8 cellular contexts compared by ENCODE assay signal in genomic region chr2:72745679-72746368, GRCh38.
DNase-seq lines count a peak whose midpoint lies in the region; ATAC-seq, FAIRE-seq and TF ChIP-seq lines count a peak whose summit lies in the region.

No MANE protein-coding gene starts in this region.

- H3K4me1 Mint-ChIP-seq in WTC11: peaks cover 9% of the 10 kb centered on the region

- WGBS in A549 (ENCODE audit: missing lambda C conversion rate): 17% methylated on average over 2 of the region's 2 CpGs

- H3K4me3 Mint-ChIP-seq in WTC11: no peak overlapping the region

- peak; percentile 99 for FAIRE-seq in A549 (lab: Jason Lieb, UNC)

- no peak overlapping the region for H3K27ac Mint-ChIP-seq in WTC11

- intact Hi-C loops in left ventricle myocardium superior (cut with micrococcal nuclease): no loop called here

- no peaks in the 10 kb centered on the region for H3K9me3 ChIP-seq in A549

- CTCF ChIA-PET in A549 (lab: Yijun Ruan, JAX): interaction anchor here (0.6 to 7.0 kb wide), 53 partner anchors 8 to 1523 kb away, joined by 3 to 81 read pairs (median 3); partner anchors contain the start of genes CYP26B1 and SPR
- CTCF ChIA-PET in WTC11 (lab: Charles Lee): interaction anchor here (0.6 to 2.1 kb wide), 9 partner anchors 16 to 944 kb away, joined by 3 to 5 read pairs (median 4); partner anchors contain the start of gene SPR

- peak overlapping the region; percentile 46 to 58; a peak in 4 of 6 replicates for H3K27ac ChIP-seq in A549

- TF ChIP-seq CTCF in A549 (IDR thresholded peaks at IDR 0.05) (peak; percentile 98), GM12874 (IDR thresholded peaks at IDR 0.05; ENCODE audit: insufficient read depth, low read depth, low read length) (peak; percentile 21; the same call in 1 of the 2 replicates), WTC11 (IDR thresholded peaks at IDR 0.05) (peak; percentile 46)

- no peaks in the 10 kb centered on the region for H3K27me3 Mint-ChIP-seq in WTC11 (ENCODE audit: low read depth)

- H3K4me2 ChIP-seq in A549: peak overlapping the region; percentile 36; the same call in 2 of the 3 replicates

- H3K36me3 Mint-ChIP-seq in WTC11: peaks cover 3% of the 10 kb centered on the region; the same call in 1 of the 2 replicates

- H3K9me3 Mint-ChIP-seq in WTC11: no peaks in the 10 kb centered on the region

- ATAC-seq in A549 (peak; percentile 66 to 80; a peak in 4 of 6 replicates), WTC11 (peak; percentile 43), left ventricle myocardium superior (peak; percentile 56), GM19452 (IDR thresholded peaks at IDR 0.05; ENCODE audit: unreplicated experiment) (no peak)

- TF ChIP-seq POLR2A in A549 (IDR thresholded peaks at IDR 0.05; ENCODE audit: low read length): no peak

- DNase-seq in A549 (ENCODE audit: low read depth in 1 of 2, low spot score in 1 of 2) (peak; percentile 40 to 87), NCI-H2107 (lab: John Stamatoyannopoulos, UW) (peak; percentile 27), WTC11 (ENCODE audit: low spot score) (no peak), left ventricle myocardium superior (no peak), smooth muscle cell of the brain vasculature (ENCODE audit: low read depth, low spot score) (peak; percentile 41), NCI-H1048 (lab: John Stamatoyannopoulos, UW) (no peak)

- POLR2A ChIA-PET in A549 (lab: Yijun Ruan, JAX) (interaction anchor here (0.6 kb wide), 2 partner anchors 15 to 869 kb away, joined by 4 to 5 read pairs; no protein-coding TSS in a partner anchor), WTC11 (lab: Charles Lee) (no interaction called here)

- peak; percentile 98 for TF ChIP-seq RAD21 in A549 (conservative IDR thresholded peaks at IDR 0.05 in 1 of 2, IDR thresholded peaks at IDR 0.05 in 1 of 2)

- no peak for TF ChIP-seq EP300 in A549 (IDR thresholded peaks at IDR 0.05)

- H3K4me1 ChIP-seq in A549: peaks cover 39% of the 10 kb centered on the region

- H3K4me3 ChIP-seq in A549: no peak overlapping the region

TF ChIP-seq in A549, 52 proteins besides CTCF, POLR2A, EP300 and RAD21:
- TF ChIP-seq SMC3 (IDR thresholded peaks at IDR 0.05) (peak; percentile 94), FOSB (CRISPR knock-in tag; IDR thresholded peaks at IDR 0.05) (no peak), MAFK (IDR thresholded peaks at IDR 0.05; ENCODE audit: partially characterized antibody) (peak; percentile 78), GATA3 (IDR thresholded peaks at IDR 0.05; ENCODE audit: borderline replicate concordance) (0 out of 2 replicates have a peak, but pooled peaks have one; percentile 11)

TF ChIP-seq in WTC11, 78 proteins besides CTCF, POLR2A, EP300 and RAD21:
- TF ChIP-seq, protein P1, sequence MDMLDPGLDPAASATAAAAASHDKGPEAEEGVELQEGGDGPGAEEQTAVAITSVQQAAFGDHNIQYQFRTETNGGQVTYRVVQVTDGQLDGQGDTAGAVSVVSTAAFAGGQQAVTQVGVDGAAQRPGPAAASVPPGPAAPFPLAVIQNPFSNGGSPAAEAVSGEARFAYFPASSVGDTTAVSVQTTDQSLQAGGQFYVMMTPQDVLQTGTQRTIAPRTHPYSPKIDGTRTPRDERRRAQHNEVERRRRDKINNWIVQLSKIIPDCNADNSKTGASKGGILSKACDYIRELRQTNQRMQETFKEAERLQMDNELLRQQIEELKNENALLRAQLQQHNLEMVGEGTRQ (CRISPR knock-in tag; IDR thresholded peaks at IDR 0.05): no peak
- TF ChIP-seq ELF4 (CRISPR knock-in tag; IDR thresholded peaks at IDR 0.05; ENCODE audit: low read depth) (no peak), CREB1 (CRISPR knock-in tag; IDR thresholded peaks at IDR 0.05) (no peak), NR1H2 (CRISPR knock-in tag; IDR thresholded peaks at IDR 0.05) (no peak), IRF1 (CRISPR knock-in tag; IDR thresholded peaks at IDR 0.05) (no peak), MYBL2 (CRISPR knock-in tag; IDR thresholded peaks at IDR 0.05) (no peak), ERG (CRISPR knock-in tag; IDR thresholded peaks at IDR 0.05) (no peak), PREB (CRISPR knock-in tag; IDR thresholded peaks at IDR 0.05; ENCODE audit: borderline replicate concordance) (no peak), JUN (CRISPR knock-in tag; IDR thresholded peaks at IDR 0.05) (no peak), NFATC4 (CRISPR knock-in tag; IDR thresholded peaks at IDR 0.05) (no peak), ZNF425 (CRISPR knock-in tag; conservative IDR thresholded peaks at IDR 0.05) (no peak)
- TF ChIP-seq, protein P2, sequence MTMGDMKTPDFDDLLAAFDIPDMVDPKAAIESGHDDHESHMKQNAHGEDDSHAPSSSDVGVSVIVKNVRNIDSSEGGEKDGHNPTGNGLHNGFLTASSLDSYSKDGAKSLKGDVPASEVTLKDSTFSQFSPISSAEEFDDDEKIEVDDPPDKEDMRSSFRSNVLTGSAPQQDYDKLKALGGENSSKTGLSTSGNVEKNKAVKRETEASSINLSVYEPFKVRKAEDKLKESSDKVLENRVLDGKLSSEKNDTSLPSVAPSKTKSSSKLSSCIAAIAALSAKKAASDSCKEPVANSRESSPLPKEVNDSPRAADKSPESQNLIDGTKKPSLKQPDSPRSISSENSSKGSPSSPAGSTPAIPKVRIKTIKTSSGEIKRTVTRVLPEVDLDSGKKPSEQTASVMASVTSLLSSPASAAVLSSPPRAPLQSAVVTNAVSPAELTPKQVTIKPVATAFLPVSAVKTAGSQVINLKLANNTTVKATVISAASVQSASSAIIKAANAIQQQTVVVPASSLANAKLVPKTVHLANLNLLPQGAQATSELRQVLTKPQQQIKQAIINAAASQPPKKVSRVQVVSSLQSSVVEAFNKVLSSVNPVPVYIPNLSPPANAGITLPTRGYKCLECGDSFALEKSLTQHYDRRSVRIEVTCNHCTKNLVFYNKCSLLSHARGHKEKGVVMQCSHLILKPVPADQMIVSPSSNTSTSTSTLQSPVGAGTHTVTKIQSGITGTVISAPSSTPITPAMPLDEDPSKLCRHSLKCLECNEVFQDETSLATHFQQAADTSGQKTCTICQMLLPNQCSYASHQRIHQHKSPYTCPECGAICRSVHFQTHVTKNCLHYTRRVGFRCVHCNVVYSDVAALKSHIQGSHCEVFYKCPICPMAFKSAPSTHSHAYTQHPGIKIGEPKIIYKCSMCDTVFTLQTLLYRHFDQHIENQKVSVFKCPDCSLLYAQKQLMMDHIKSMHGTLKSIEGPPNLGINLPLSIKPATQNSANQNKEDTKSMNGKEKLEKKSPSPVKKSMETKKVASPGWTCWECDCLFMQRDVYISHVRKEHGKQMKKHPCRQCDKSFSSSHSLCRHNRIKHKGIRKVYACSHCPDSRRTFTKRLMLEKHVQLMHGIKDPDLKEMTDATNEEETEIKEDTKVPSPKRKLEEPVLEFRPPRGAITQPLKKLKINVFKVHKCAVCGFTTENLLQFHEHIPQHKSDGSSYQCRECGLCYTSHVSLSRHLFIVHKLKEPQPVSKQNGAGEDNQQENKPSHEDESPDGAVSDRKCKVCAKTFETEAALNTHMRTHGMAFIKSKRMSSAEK (CRISPR knock-in tag; IDR thresholded peaks at IDR 0.05; ENCODE audit: borderline replicate concordance): no peak

Comparison
In these comparisons a context has a peak if more than half of its experiments do, and no peak if none do; other contexts are left out.
1. DNase-seq: peak in A549 (2 of 2), NCI-H2107 (single experiment) and smooth muscle cell of the brain vasculature (single experiment); none in WTC11 (single experiment), left ventricle myocardium superior (single experiment) and NCI-H1048 (single experiment).
2. CTCF ChIP-seq: peak in every context shown above with its lines; median percentile 98 in A549; 46 in WTC11; 21 in GM12874.
3. Of the 8 proteins assayed by ChIP-seq in both WTC11 and A549: peak only in WTC11: none; only in A549: none; in both: CTCF; in neither: 7.